Comparison of ENCODE assay signal across 13 cellular contexts in the genomic region with DNA sequence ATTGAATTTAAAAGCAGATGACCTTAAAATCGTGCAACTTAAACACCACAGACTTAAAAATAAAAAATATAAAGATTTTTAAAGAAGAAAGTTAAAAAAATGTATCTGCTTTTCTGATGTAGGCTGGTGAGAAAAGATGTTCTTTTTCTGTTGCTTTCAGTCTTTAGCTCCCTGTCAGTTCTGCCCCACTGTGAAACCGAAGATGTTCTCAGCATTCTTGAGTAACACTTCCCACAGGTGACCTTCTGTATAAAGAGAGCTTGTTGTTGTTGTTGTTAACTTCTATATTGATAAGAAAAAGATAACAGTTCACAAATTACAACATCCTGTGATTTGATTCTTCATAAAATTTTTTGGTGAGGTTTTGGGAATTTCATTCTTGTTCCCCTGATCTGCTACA.
DNase-seq lines count a peak whose midpoint lies in the region; ATAC-seq and TF ChIP-seq lines count a peak whose summit lies in the region.
"Had no signal": no experiment of that assay in that cellular context is flagged by ENCODE, and none has a peak within 500 bp of the region (broad histone marks: within the 10 kb centered on the region; RNA-seq: fewer than 3 reads in every experiment).

No MANE protein-coding gene starts in this region.

- no peaks in the 10 kb centered on the region for H3K27me3 ChIP-seq in mesendoderm (ENCODE audit: insufficient read depth, low read length, poor library complexity)
- H3K27me3 ChIP-seq in PC-3 (ENCODE audit: low read length): no peaks in the 10 kb centered on the region

- peak; percentile 17 for DNase-seq in NOMO-1 treated with DMSO at 0.1 percent for 48 hours (lab: John Stamatoyannopoulos, UW; ENCODE audit: unreplicated experiment)
- no peak for DNase-seq in NOMO-1 treated with dmso at 0.1 percent for 144 hours (lab: John Stamatoyannopoulos, UW; ENCODE audit: unreplicated experiment)
- DNase-seq in mesendoderm: peak; percentile 34
- no peak for DNase-seq in NCI-H2196 (lab: John Stamatoyannopoulos, UW; ENCODE audit: unreplicated experiment)
- no peak for DNase-seq in PC-3
- no peak for DNase-seq in DMS 273 treated with DMSO at 0.1 percent for 48 hours (lab: John Stamatoyannopoulos, UW)
- DNase-seq: activated CD8-positive, alpha-beta memory T cell treated with anti-CD3 and anti-CD28 coated beads, Interleukin-2, amount 50 U/mL, for 4 hours; caudate nucleus; midbrain; NCI-H1694 treated with DMSO at 0.1 percent for 48 hours had no signal

- H3K79me1 ChIP-seq in mesendoderm (ENCODE audit: low read length): peaks cover 1% of the 10 kb centered on the region

- WGBS in mesendoderm (ENCODE audit: extremely low coverage, insufficient coverage, low lambda C conversion rate): no CpG with 5 or more reads among the region's 2 CpGs

- H3K4me3 Mint-ChIP-seq in T-helper 1 cell treated with Interleukin-12 subunit alpha and Interleukin-12 subunit beta and Interleukin-4 antibody, amounts not matched to agents 30 μg/mL and 1 μg/mL, for 36 hours: no peak overlapping the region

- peaks cover 4% of the 10 kb centered on the region for H3K36me3 Mint-ChIP-seq in T-helper 1 cell treated with Interleukin-12 subunit alpha and Interleukin-12 subunit beta and Interleukin-4 antibody, amounts not matched to agents 30 μg/mL and 1 μg/mL, for 36 hours (ENCODE audit: low read depth)

- no peak overlapping the region for H2BK120ac ChIP-seq in mesendoderm (ENCODE audit: low read depth, low read length)

- no peak overlapping the region for H4K5ac ChIP-seq in mesendoderm (ENCODE audit: low read length)

- no peaks in the 10 kb centered on the region for H3K9me3 Mint-ChIP-seq in T-helper 1 cell treated with Interleukin-12 subunit alpha and Interleukin-12 subunit beta and Interleukin-4 antibody, amounts not matched to agents 30 μg/mL and 1 μg/mL, for 36 hours

- H3K18ac ChIP-seq in mesendoderm (ENCODE audit: low read length): no peak overlapping the region

- no peaks in the 10 kb centered on the region for H3K4me1 ChIP-seq in mesendoderm (ENCODE audit: control insufficient read depth, low read depth, low read length)
- no peaks in the 10 kb centered on the region for H3K4me1 ChIP-seq in PC-3 (ENCODE audit: insufficient read depth, low read length)

- no peak overlapping the region for H2AK5ac ChIP-seq in mesendoderm (ENCODE audit: low read length)

- no peak overlapping the region for H3K56ac ChIP-seq in mesendoderm (ENCODE audit: low read length)

- ATAC-seq in GM19035 (IDR thresholded peaks at IDR 0.05; ENCODE audit: unreplicated experiment): peak; percentile 49
- ATAC-seq in PC-3: no peak

- TF ChIP-seq CTCF in PC-3 (conservative IDR thresholded peaks at IDR 0.05; ENCODE audit: low read depth, low read length): no peak

- peaks cover 58% of the 10 kb centered on the region for H3K4me1 Mint-ChIP-seq in T-helper 1 cell treated with Interleukin-12 subunit alpha and Interleukin-12 subunit beta and Interleukin-4 antibody, amounts not matched to agents 30 μg/mL and 1 μg/mL, for 36 hours (ENCODE audit: low read depth)

- no peak overlapping the region for H2BK5ac ChIP-seq in mesendoderm (ENCODE audit: low read length)

- no peak overlapping the region for H4K8ac ChIP-seq in mesendoderm (ENCODE audit: low read depth, low read length)

- no peak overlapping the region for H3K4ac ChIP-seq in mesendoderm (ENCODE audit: low read depth, low read length)

- no TSS peak for BruUV-seq in PC-3 (replicated peaks; lab: Mats Ljungman, UMichigan)

- no peak overlapping the region for H2AFZ ChIP-seq in PC-3 (ENCODE audit: low read length)

- H3K9me2 ChIP-seq in PC-3 (replicated peaks; ENCODE audit: low read length): no peaks in the 10 kb centered on the region

- H3K4me2 ChIP-seq in mesendoderm (ENCODE audit: low read length) (no peak overlapping the region), PC-3 (ENCODE audit: low read length) (no peak overlapping the region)

- H3K36me3 ChIP-seq in mesendoderm (ENCODE audit: control insufficient read depth, insufficient read depth, low read length) (no peaks in the 10 kb centered on the region), PC-3 (ENCODE audit: low read depth, low read length) (no peaks in the 10 kb centered on the region)
- H3K36me3 ChIP-seq: thoracic aorta had no signal

- H3K79me2 ChIP-seq in mesendoderm (ENCODE audit: control insufficient read depth, insufficient read depth, low read length) (no peaks in the 10 kb centered on the region), PC-3 (ENCODE audit: low read length) (peaks cover 24% of the 10 kb centered on the region; the same call in 1 of the 2 replicates)

- H3K4me3 ChIP-seq in mesendoderm (ENCODE audit: low read length) (no peak overlapping the region), PC-3 (ENCODE audit: low read length) (no peak overlapping the region)
- H3K4me3 ChIP-seq: thoracic aorta had no signal

- H3K23ac ChIP-seq in mesendoderm (ENCODE audit: low read length): no peak overlapping the region

- no peak overlapping the region for H3K9ac ChIP-seq in mesendoderm (ENCODE audit: low read length)
- H3K9ac ChIP-seq in PC-3 (ENCODE audit: low read length): no peak overlapping the region

- POLR2A ChIA-PET in PC-3 (lab: Charles Lee; ENCODE audit: unreplicated experiment): no interaction called here

- H2BK15ac ChIP-seq in mesendoderm (replicated peaks; ENCODE audit: low read depth): no peak overlapping the region

- no peaks in the 10 kb centered on the region for H3K27me3 Mint-ChIP-seq in T-helper 1 cell treated with Interleukin-12 subunit alpha and Interleukin-12 subunit beta and Interleukin-4 antibody, amounts not matched to agents 30 μg/mL and 1 μg/mL, for 36 hours (ENCODE audit: low read depth)

- H3F3A ChIP-seq in PC-3 (ENCODE audit: low read length, unreplicated experiment): no peaks in the 10 kb centered on the region

- intact Hi-C loops in PC-3 (cut with micrococcal nuclease): no loop called here

- CTCF ChIA-PET in PC-3 (lab: Charles Lee): no interaction called here

- H3K27ac ChIP-seq in mesendoderm (ENCODE audit: low read depth, low read length): no peak overlapping the region
- H3K27ac ChIP-seq in PC-3 (ENCODE audit: low read length): no peak overlapping the region
- H3K27ac ChIP-seq: thoracic aorta had no signal

- no peaks in the 10 kb centered on the region for H3K9me3 ChIP-seq in PC-3 (ENCODE audit: low read length)
- H3K9me3 ChIP-seq: thoracic aorta had no signal

- H4K20me1 ChIP-seq in PC-3 (ENCODE audit: low read length): 0 out of 2 replicates have a peak, but pooled peaks cover 3% of the 10 kb centered on the region

- peak overlapping the region; percentile 92 for H3K27ac Mint-ChIP-seq in T-helper 1 cell treated with Interleukin-12 subunit alpha and Interleukin-12 subunit beta and Interleukin-4 antibody, amounts not matched to agents 30 μg/mL and 1 μg/mL, for 36 hours

Comparison
In these comparisons a context has a peak if more than half of its experiments do, and no peak if none do; other contexts are left out.
1. DNase-seq: peak in NOMO-1 treated with DMSO at 0.1 percent for 48 hours (single experiment) and mesendoderm (single experiment); none in NOMO-1 treated with dmso at 0.1 percent for 144 hours (single experiment), NCI-H2196 (single experiment), PC-3 (single experiment) and DMS 273 treated with DMSO at 0.1 percent for 48 hours (single experiment).